8 cellular contexts compared by ENCODE assay signal in the genomic region with DNA sequence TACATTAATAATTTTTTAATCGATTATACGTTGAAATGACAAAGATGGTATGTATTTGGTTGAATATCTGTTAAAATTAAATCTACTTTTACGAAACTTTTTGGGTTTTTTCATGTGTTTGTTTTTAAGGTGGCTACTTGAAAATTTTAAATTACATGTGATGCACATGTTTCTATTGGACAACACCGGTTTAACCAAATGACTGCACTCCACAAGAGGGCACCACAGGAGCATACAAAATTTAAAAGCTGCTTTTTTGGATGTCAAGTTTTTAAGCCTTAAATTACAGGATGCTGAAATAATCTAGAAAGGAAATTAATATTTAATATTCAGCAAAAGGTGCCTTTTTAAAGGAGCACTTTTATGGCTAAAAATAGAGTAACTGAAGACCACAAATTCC.
DNase-seq lines count a peak whose midpoint lies in the region; ATAC-seq, FAIRE-seq and TF ChIP-seq lines count a peak whose summit lies in the region.

No MANE protein-coding gene starts in this region.

- H3K9me3 ChIP-seq in CD8-positive, alpha-beta memory T cell (ENCODE audit: low read length) = no peaks in the 10 kb centered on the region
- H3K9me3 ChIP-seq in GM12878 (replicated peaks; ENCODE audit: control insufficient read depth, insufficient read depth, low read length) = no peaks in the 10 kb centered on the region

- H3K4me3 Mint-ChIP-seq in CD8-positive, alpha-beta memory T cell = no peak overlapping the region
- H3K4me3 Mint-ChIP-seq in HFFc6 = no peak overlapping the region

- TF ChIP-seq CTCF in HFFc6 (IDR thresholded peaks at IDR 0.05) = peak; percentile 87
- peak; percentile 18 to 37 (median 34); a peak in 4 of 6 replicates for TF ChIP-seq CTCF in GM12878 (IDR thresholded peaks at IDR 0.05 in 2 of 3, conservative IDR thresholded peaks at IDR 0.05 in 1 of 3; ENCODE audit: control insufficient read depth in 2 of 3, extremely low read depth in 1 of 3, insufficient read depth in 1 of 3, low read depth in 3 of 3, low read length in 3 of 3)
- peak; percentile 48 for TF ChIP-seq CTCF in kidney epithelial cell (IDR thresholded peaks at IDR 0.05; ENCODE audit: insufficient read depth, low read length, poor library complexity, severe bottlenecking)

- H3K4me2 ChIP-seq in GM12878 (ENCODE audit: control insufficient read depth, insufficient read depth) = no peak overlapping the region

- TF ChIP-seq EP300 in GM12878 (IDR thresholded peaks at IDR 0.05; ENCODE audit: borderline replicate concordance in 1 of 2, control insufficient read depth in 1 of 2, low read depth in 2 of 2, low read length in 2 of 2) = no peak

- ATAC-seq in GM12878 (no peak), HG02870 (IDR thresholded peaks at IDR 0.05; ENCODE audit: unreplicated experiment) (no peak), GM21717 (IDR thresholded peaks at IDR 0.05; ENCODE audit: unreplicated experiment) (no peak)

- CTCF ChIA-PET in CD8-positive, alpha-beta memory T cell (lab: Charles Lee) = interaction anchor here (0.9 to 1.0 kb wide), 2 partner anchors 27 to 475 kb away, joined by 3 read pairs; no protein-coding TSS in a partner anchor
- CTCF ChIA-PET in GM12878 (lab: Yijun Ruan, JAX) = no interaction called here

- peak in 4 of 5 donors; percentile 10 to 50 (median 19) for DNase-seq in CD8-positive, alpha-beta memory T cell
- DNase-seq in HFFc6 (peak; percentile 57), SK-MEL-5 (ENCODE audit: low read depth, low spot score) (peak; percentile 60), GM12878 (ENCODE audit: low read depth, low spot score) (no peak), kidney epithelial cell (ENCODE audit: low read depth) (no peak)
- DNase-seq in stimulated activated CD8-positive, alpha-beta memory T cell treated with anti-CD3 and anti-CD28 coated beads, Interleukin-4, amount 100 ng/mL, for 24 hours (ENCODE audit: low read depth) = peak; percentile 21

- H3K36me3 Mint-ChIP-seq in CD8-positive, alpha-beta memory T cell = peaks cover 8 to 70% (median 13%) of the 10 kb centered on the region in 3 donors
- H3K36me3 Mint-ChIP-seq in HFFc6 (ENCODE audit: low read depth) = peaks cover 4% of the 10 kb centered on the region; the same call in 1 of the 2 replicates

- H3K4me1 ChIP-seq in CD8-positive, alpha-beta memory T cell (ENCODE audit: insufficient read depth, low read length) = peaks cover 7% of the 10 kb centered on the region
- H3K4me1 ChIP-seq in GM12878 (ENCODE audit: control insufficient read depth, insufficient read depth, low read length) = no peaks in the 10 kb centered on the region

- BruUV-seq in GM12878 (replicated peaks; lab: Mats Ljungman, UMichigan) = no TSS peak

- H2AFZ ChIP-seq in GM12878 (ENCODE audit: control insufficient read depth, low read depth, low read length) = no peak overlapping the region

- H3K27me3 Mint-ChIP-seq in CD8-positive, alpha-beta memory T cell = no peaks in the 10 kb centered on the region
- no peaks in the 10 kb centered on the region; the same call in 1 of the 2 replicates for H3K27me3 Mint-ChIP-seq in HFFc6 (ENCODE audit: insufficient read depth)

- H3K27ac Mint-ChIP-seq in CD8-positive, alpha-beta memory T cell = no peak overlapping the region
- no peak overlapping the region for H3K27ac Mint-ChIP-seq in HFFc6

- SMC1A ChIA-PET in GM12878 (lab: Charles Lee; ENCODE audit: uncharacterized antibody, unreplicated experiment) = no interaction called here

- POLR2A ChIA-PET in CD8-positive, alpha-beta memory T cell (lab: Charles Lee) = no interaction called here
- POLR2A ChIA-PET in GM12878 (lab: Charles Lee) = no interaction called here

- no peak overlapping the region for H3K4me3 ChIP-seq in CD8-positive, alpha-beta memory T cell (ENCODE audit: low read length)
- H3K4me3 ChIP-seq in GM12878 = no peak overlapping the region
- no peak overlapping the region for H3K4me3 ChIP-seq in kidney epithelial cell (ENCODE audit: low read depth, low read length)

- in situ Hi-C loops in SK-MEL-5 (cut with HindIII; ENCODE audit: low pct_unique_long_range_greater_than_20kb, low sequenced_read_pairs) (loop anchor here (5.0 to 25.0 kb wide), 2 partner anchors 100 to 235 kb away; partner anchors contain the start of gene ACVR1), GM12878 (cut with MboI) (loop anchor here (10.0 kb wide), 1 partner anchor 227 kb away; no protein-coding TSS in a partner anchor)

- no peak overlapping the region for H3K27ac ChIP-seq in CD8-positive, alpha-beta memory T cell (ENCODE audit: low read depth, low read length)
- H3K27ac ChIP-seq in GM12878 (ENCODE audit: control insufficient read depth, insufficient read depth) = no peak overlapping the region

- intact Hi-C loops in GM12878 (cut with micrococcal nuclease; ENCODE audit: unreplicated experiment) = loop anchor here (1.0 to 10.0 kb wide), 2 partner anchors 233 to 977 kb away; no protein-coding TSS in a partner anchor

- H3K79me2 ChIP-seq in GM12878 (ENCODE audit: control insufficient read depth, insufficient read depth, low read length) = no peaks in the 10 kb centered on the region

- no peaks in the 10 kb centered on the region for H3K27me3 ChIP-seq in CD8-positive, alpha-beta memory T cell (ENCODE audit: insufficient read depth, low read length, poor library complexity, severe bottlenecking)
- H3K27me3 ChIP-seq in GM12878 (replicated peaks in 1 of 2; ENCODE audit: control insufficient read depth in 2 of 2, insufficient read depth in 2 of 2, low read length in 1 of 2) = peaks cover 0 to 1% of the 10 kb centered on the region in 2 experiments; a peak in 3 of 4 replicates
- H3K27me3 ChIP-seq in kidney epithelial cell (ENCODE audit: control insufficient read depth, insufficient read depth, low read length) = no peaks in the 10 kb centered on the region

- no peaks in the 10 kb centered on the region for H4K20me1 ChIP-seq in GM12878 (ENCODE audit: control insufficient read depth, insufficient read depth)

- 56% methylated on average over 4 of the region's 4 CpGs for WGBS in GM12878 (ENCODE audit: insufficient coverage, insufficient replicate concordance, low lambda C conversion rate, missing lambda C conversion rate)

- FAIRE-seq in GM12878 (lab: Jason Lieb, UNC) = no peak

- peak; percentile 60 for TF ChIP-seq RAD21 in GM12878 (IDR thresholded peaks at IDR 0.05; ENCODE audit: insufficient read depth, low read depth, low read length)

- H3K9me3 Mint-ChIP-seq in CD8-positive, alpha-beta memory T cell = no peaks in the 10 kb centered on the region
- no peaks in the 10 kb centered on the region for H3K9me3 Mint-ChIP-seq in HFFc6

- RAD21 ChIA-PET in GM12878 (lab: Charles Lee; ENCODE audit: unreplicated experiment) = no interaction called here

- no peak for TF ChIP-seq POLR2A in GM12878 (IDR thresholded peaks at IDR 0.05; ENCODE audit: low read depth, low read length)

- H3K36me3 ChIP-seq in CD8-positive, alpha-beta memory T cell (ENCODE audit: insufficient read depth, low read length) = peaks cover 23% of the 10 kb centered on the region
- H3K36me3 ChIP-seq in GM12878 (ENCODE audit: control insufficient read depth in 2 of 2, insufficient read depth in 2 of 2, low read length in 1 of 2) (no peaks in the 10 kb centered on the region), kidney epithelial cell (ENCODE audit: control insufficient read depth, insufficient read depth, low read length) (no peaks in the 10 kb centered on the region)

- H3K9ac ChIP-seq in GM12878 (ENCODE audit: control insufficient read depth, insufficient read depth, low read length) = no peak overlapping the region

- H3K4me1 Mint-ChIP-seq in CD8-positive, alpha-beta memory T cell = peaks cover 5 to 13% (median 10%) of the 10 kb centered on the region in 3 donors
- H3K4me1 Mint-ChIP-seq in HFFc6 (ENCODE audit: low read depth) = peaks cover 6% of the 10 kb centered on the region; the same call in 1 of the 2 replicates

TF ChIP-seq in GM12878, 131 proteins besides CTCF, POLR2A, EP300 and RAD21:
- TF ChIP-seq SMC3 (IDR thresholded peaks at IDR 0.05; ENCODE audit: borderline replicate concordance, low read length) (peak; percentile 11; the same call in 1 of the 2 replicates), MXI1 (IDR thresholded peaks at IDR 0.05; ENCODE audit: low read depth, low read length) (no peak), IRF3 (IDR thresholded peaks at IDR 0.05) (no peak), NR2C2 (IDR thresholded peaks at IDR 0.05; ENCODE audit: borderline replicate concordance, control insufficient read depth, insufficient read length, low read depth) (no peak)

Comparison
In these comparisons a context has a peak if more than half of its experiments do, and no peak if none do; other contexts are left out.
1. DNase-seq: peak in CD8-positive, alpha-beta memory T cell (4 of 5), HFFc6 (single experiment), SK-MEL-5 (single experiment) and stimulated activated CD8-positive, alpha-beta memory T cell treated with anti-CD3 and anti-CD28 coated beads, Interleukin-4, amount 100 ng/mL, for 24 hours (single experiment); none in GM12878 (single experiment) and kidney epithelial cell (single experiment).
2. CTCF ChIP-seq: peak in every context shown above with its lines; median percentile 87 in HFFc6; 48 in kidney epithelial cell; 34 in GM12878.